Comparison of ENCODE assay signal across 8 cellular contexts in the genomic region with DNA sequence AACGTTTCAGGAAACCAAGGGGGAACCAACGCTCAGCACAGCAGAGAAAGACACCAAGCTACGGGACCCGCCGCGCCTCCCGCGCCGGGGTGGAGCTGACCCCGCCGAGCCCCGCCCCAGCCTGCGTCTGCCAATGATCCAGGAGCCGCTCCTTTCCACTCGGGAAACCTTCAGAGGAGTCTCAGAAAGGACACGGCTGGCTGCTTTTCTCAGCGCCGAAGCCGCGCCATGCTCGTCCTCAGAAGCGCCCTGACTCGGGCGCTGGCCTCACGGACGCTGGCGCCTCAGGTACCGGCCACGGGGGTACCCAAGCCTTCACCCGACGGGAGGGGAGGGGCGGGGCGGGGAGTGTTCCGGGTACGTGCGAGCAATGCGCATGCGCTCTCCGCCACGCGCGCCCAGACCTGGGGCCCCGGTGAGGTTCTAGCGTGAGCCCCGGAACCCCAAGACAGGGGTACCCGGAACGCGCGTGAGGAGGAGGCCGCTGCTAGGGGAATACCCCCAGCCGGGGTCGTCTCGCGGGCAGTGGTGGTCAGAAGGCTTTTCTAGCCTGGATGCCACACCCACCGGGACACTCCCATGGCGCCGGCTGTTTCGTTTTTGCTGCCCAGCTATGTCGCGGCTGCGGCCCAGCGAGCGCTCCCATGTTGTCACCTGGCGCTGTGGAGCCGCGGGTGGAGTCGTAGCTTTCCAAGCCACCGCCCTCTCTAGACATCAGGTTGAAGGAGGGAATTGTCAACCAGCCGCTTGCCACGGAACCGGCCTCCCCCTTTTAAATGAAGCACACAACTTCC. TPM values are rescaled to one million over a fixed set of nuclear protein-coding genes. Genes with fewer than 3 reads are reported as not detected.
DNase-seq lines count a peak whose midpoint lies in the region; ATAC-seq and TF ChIP-seq lines count a peak whose summit lies in the region.

A gene (plus strand): TSS at position 119 of the 794 bp plus-strand sequence. CDS start 110 bp downstream, at position 229.

- H3K27ac Mint-ChIP-seq in activated naive CD8-positive, alpha-beta T cell treated with anti-CD3 and anti-CD28 coated beads, Interleukin-2, amount 50 U/mL, for 24 hours, result peak within 1 kb of the TSS; percentile 94

- H3K9me3 Mint-ChIP-seq in activated naive CD8-positive, alpha-beta T cell treated with anti-CD3 and anti-CD28 coated beads, Interleukin-2, amount 50 U/mL, for 24 hours, result no peaks in the 10 kb centered on the region

- H3K27ac ChIP-seq in cardiac muscle cell (peak within 1 kb of the TSS; percentile 79), tibial nerve (peak within 1 kb of the TSS; percentile 84 to 94 (median 87))

- ATAC-seq in HG02623 (IDR thresholded peaks at IDR 0.05; ENCODE audit: unreplicated experiment), result peak; percentile 86
- peak; percentile 95 for ATAC-seq in activated naive CD8-positive, alpha-beta T cell treated with anti-CD3 and anti-CD28 coated beads, Interleukin-2, amount 50 U/mL, for 24 hours

- TF ChIP-seq EP300 in tibial nerve (IDR thresholded peaks at IDR 0.05), result peak in 1 of 2 donors; percentile 67

- no peak for TF ChIP-seq CTCF in GM12875 (IDR thresholded peaks at IDR 0.05; ENCODE audit: borderline replicate concordance, insufficient read depth, low read depth, low read length)
- TF ChIP-seq CTCF in cardiac muscle cell (IDR thresholded peaks at IDR 0.05; ENCODE audit: low read depth, low read length), result no peak
- TF ChIP-seq CTCF in tibial nerve (IDR thresholded peaks at IDR 0.05), result no peak

- peak within 1 kb of the TSS; percentile 67 for H3K4me3 ChIP-seq in GM12875 (ENCODE audit: low read depth, low read length)
- peak within 1 kb of the TSS; percentile 53 for H3K4me3 ChIP-seq in cardiac muscle cell
- H3K4me3 ChIP-seq in tibial nerve, result peak within 1 kb of the TSS; percentile 68 to 88 (median 76)

- 1% methylated on average over 39 to 41 of the region's 71 CpGs for WGBS in tibial nerve, 2 donors

- peaks cover 48% of the 10 kb centered on the region for H3K4me1 ChIP-seq in cardiac muscle cell (ENCODE audit: low read depth)
- H3K4me1 ChIP-seq in tibial nerve, result peaks cover 0 to 22% (median 1%) of the 10 kb centered on the region in 4 donors

- H3K36me3 Mint-ChIP-seq in activated naive CD8-positive, alpha-beta T cell treated with anti-CD3 and anti-CD28 coated beads, Interleukin-2, amount 50 U/mL, for 24 hours (ENCODE audit: low read depth), result peaks cover 2% of the 10 kb centered on the region

- H3K27me3 ChIP-seq in cardiac muscle cell (no peaks in the 10 kb centered on the region), tibial nerve (no peaks in the 10 kb centered on the region)

- peaks cover 15% of the 10 kb centered on the region for H3K36me3 ChIP-seq in cardiac muscle cell
- peaks cover 0 to 17% (median 0%) of the 10 kb centered on the region in 3 donors for H3K36me3 ChIP-seq in tibial nerve

- peak in 1 of 2 donors; percentile 38 for TF ChIP-seq POLR2A in tibial nerve (IDR thresholded peaks at IDR 0.05)

- peaks cover 27% of the 10 kb centered on the region for H3K4me1 Mint-ChIP-seq in activated naive CD8-positive, alpha-beta T cell treated with anti-CD3 and anti-CD28 coated beads, Interleukin-2, amount 50 U/mL, for 24 hours

- no peaks in the 10 kb centered on the region for H3K27me3 Mint-ChIP-seq in activated naive CD8-positive, alpha-beta T cell treated with anti-CD3 and anti-CD28 coated beads, Interleukin-2, amount 50 U/mL, for 24 hours

- no peaks in the 10 kb centered on the region for H3K9me3 ChIP-seq in cardiac muscle cell (ENCODE audit: low read depth)
- H3K9me3 ChIP-seq in tibial nerve, result no peaks in the 10 kb centered on the region

- DNase-seq in NCI-H1092 (lab: John Stamatoyannopoulos, UW), result peak; percentile 80
- DNase-seq in SW480 (ENCODE audit: low spot score), result peak; percentile 85
- peak; percentile 88 for DNase-seq in activated naive CD8-positive, alpha-beta T cell treated with anti-CD3 and anti-CD28 coated beads, Interleukin-2, amount 50 U/mL, for 24 hours
- peak; percentile 78 to 89 for DNase-seq in cardiac muscle cell (ENCODE audit: low read depth in 1 of 2, low spot score in 1 of 2)
- peak; percentile 83 for DNase-seq in pons (ENCODE audit: low spot score)
- DNase-seq in tibial nerve (ENCODE audit: low spot score in 2 of 2), result peak; percentile 65 to 69

- H3K4me3 Mint-ChIP-seq in activated naive CD8-positive, alpha-beta T cell treated with anti-CD3 and anti-CD28 coated beads, Interleukin-2, amount 50 U/mL, for 24 hours, result peak within 1 kb of the TSS; percentile 91

RNA-seq across cellular contexts. Expression of the gene that starts here (rescaled TPM):
- total RNA-seq in cardiac muscle cell (61.7 and 78.0 TPM in 2 replicates), tibial nerve (10 to 100 TPM; 10.3 to 28.6 (median 16.6) TPM)
- polyA plus RNA-seq in cardiac muscle cell, result 187 and 193 TPM in 2 replicates

Comparison
In these comparisons a context has a peak if more than half of its experiments do, and no peak if none do; other contexts are left out.
1. Peak in every context shown above with its lines: DNase-seq, ATAC-seq, H3K4me3 ChIP-seq and H3K27ac ChIP-seq.